ENCODE assay signal across 19 cellular contexts in the genomic region with DNA sequence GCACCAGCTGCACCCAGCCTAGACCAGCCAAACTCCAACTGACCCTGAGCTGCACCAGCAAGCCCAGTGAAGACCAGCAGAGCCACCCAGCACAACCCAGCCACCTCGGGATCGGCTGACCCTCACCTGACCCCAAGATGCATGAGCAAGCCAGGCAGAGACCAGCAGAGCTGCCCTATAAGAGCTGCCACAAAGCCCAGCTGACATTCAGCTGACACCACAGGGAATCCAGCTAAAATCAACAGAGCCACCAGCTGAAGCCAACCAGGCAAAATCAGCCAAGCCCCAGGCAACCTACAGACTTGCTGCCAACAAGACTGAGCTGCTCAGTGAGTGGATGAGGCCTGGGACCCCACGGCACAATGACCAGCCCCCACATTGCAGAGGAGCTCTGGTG. TPM values are rescaled to one million over a fixed set of nuclear protein-coding genes. Genes with fewer than 3 reads are reported as not detected.
DNase-seq lines count a peak whose midpoint lies in the region.
"Had no signal": no experiment of that assay in that cellular context is flagged by ENCODE, and none has a peak within 500 bp of the region (broad histone marks: within the 10 kb centered on the region; RNA-seq: fewer than 3 reads in every experiment).

No MANE protein-coding gene starts in this region.

- no CpG with 5 or more reads among the region's 3 CpGs for WGBS in neuronal stem cell (ENCODE audit: extremely low coverage in 2 of 2, insufficient read length in 2 of 2, insufficient replicate concordance in 1 of 2), 2 donors

- H2BK15ac ChIP-seq in neuronal stem cell (ENCODE audit: low read length) = no peak overlapping the region

- no peak overlapping the region for H3K4ac ChIP-seq in neuronal stem cell (ENCODE audit: low read length)

- DNase-seq in DMS53 (lab: John Stamatoyannopoulos, UW) (peak; percentile 88), LHCN-M2 (ENCODE audit: low read depth) (peak; percentile 55), SJCRH30 (peak; percentile 55 to 63), neuronal stem cell (ENCODE audit: low spot score) (no peak), islet precursor cell (no peak), OCI-M1 (lab: John Stamatoyannopoulos, UW) (no peak), DMS79 (lab: John Stamatoyannopoulos, UW) (no peak)
- DNase-seq in activated CD4-positive, alpha-beta T cell treated with anti-CD3 and anti-CD28 coated beads for 1 hour = no peak
- DNase-seq: activated CD4-positive, alpha-beta T cell treated with anti-CD3 and anti-CD28 coated beads for 36 hours; activated naive CD8-positive, alpha-beta T cell treated with anti-CD3 and anti-CD28 coated beads, Interleukin-2, amount 50 U/mL, for 24 hours; activated T-cell treated with anti-CD3 and anti-CD28 coated beads, Interleukin-2, amount 50 U/mL, for 1 hour; DMS79 treated with DMSO at 0.1 percent for 48 hours; mesendoderm; NCI-H1417 treated with DMSO at 0.1 percent for 48 hours; NCI-H526; stimulated activated naive B cell treated with anti-CD40 and anti-IgM and Interleukin-4, amounts not matched to agents 10 μg/mL and 1 μg/mL and 100 μg/mL, for 72 hours; T-helper 2 cell had no signal

- H4K91ac ChIP-seq in neuronal stem cell (ENCODE audit: low read depth, low read length, poor library complexity) = no peak overlapping the region

- peak overlapping the region; percentile 12 for H3K23ac ChIP-seq in neuronal stem cell (ENCODE audit: low read depth, low read length, poor library complexity)

- H2AK5ac ChIP-seq in neuronal stem cell (ENCODE audit: low read depth, low read length) = no peak overlapping the region

- H4K8ac ChIP-seq in neuronal stem cell (ENCODE audit: low read depth, low read length) = no peak overlapping the region

- peak overlapping the region; percentile 61 for H3K18ac ChIP-seq in neuronal stem cell (ENCODE audit: low read length)

- H2AFZ ChIP-seq in neuronal stem cell (ENCODE audit: low read length) = no peak overlapping the region

- no peaks in the 10 kb centered on the region for H3K79me1 ChIP-seq in neuronal stem cell (ENCODE audit: low read depth, low read length)

- H2BK120ac ChIP-seq in neuronal stem cell (ENCODE audit: low read depth, low read length) = no peak overlapping the region

- no peak overlapping the region for H3K4me2 ChIP-seq in neuronal stem cell (ENCODE audit: insufficient read depth, low read length, poor library complexity, severe bottlenecking)

- H2BK5ac ChIP-seq in neuronal stem cell (ENCODE audit: low read length) = no peak overlapping the region

- no peaks in the 10 kb centered on the region for H3K9me3 ChIP-seq in SJCRH30 (replicated peaks)
- no peaks in the 10 kb centered on the region for H3K9me3 ChIP-seq in neuronal stem cell (replicated peaks in 1 of 2; ENCODE audit: control insufficient read depth in 2 of 2, insufficient read depth in 1 of 2, low read depth in 1 of 2, low read length in 2 of 2)
- H3K9me3 ChIP-seq: neutrophil had no signal

- H3K9ac ChIP-seq in neuronal stem cell (ENCODE audit: low read depth, low read length, poor library complexity) = no peak overlapping the region

- H3K4me1 ChIP-seq in SJCRH30 = peaks cover 19% of the 10 kb centered on the region
- peaks cover 10 to 12% of the 10 kb centered on the region in 2 donors for H3K4me1 ChIP-seq in neuronal stem cell (ENCODE audit: control insufficient read depth in 2 of 2, insufficient read depth in 1 of 2, low read depth in 1 of 2, low read length in 2 of 2)

- H3K27me3 ChIP-seq in SJCRH30 = no peaks in the 10 kb centered on the region
- no peaks in the 10 kb centered on the region for H3K27me3 ChIP-seq in neuronal stem cell (ENCODE audit: control insufficient read depth in 3 of 3, insufficient read depth in 3 of 3, low read depth in 1 of 3, low read length in 3 of 3)
- H3K27me3 ChIP-seq: neutrophil had no signal

- H2BK12ac ChIP-seq in neuronal stem cell (ENCODE audit: low read length) = no peak overlapping the region

- no peak overlapping the region for H3K27ac ChIP-seq in SJCRH30
- H3K27ac ChIP-seq in neuronal stem cell (replicated peaks; ENCODE audit: low read length) = no peak overlapping the region
- H3K27ac ChIP-seq: neutrophil had no signal

- no peak overlapping the region for H3K4me3 ChIP-seq in SJCRH30
- H3K4me3 ChIP-seq in neuronal stem cell (ENCODE audit: low read length in 2 of 2) = no peak overlapping the region
- H3K4me3 ChIP-seq: K562 had no signal

- no peaks in the 10 kb centered on the region for H3K36me3 ChIP-seq in SJCRH30
- H3K36me3 ChIP-seq in neuronal stem cell (replicated peaks in 1 of 2; ENCODE audit: control insufficient read depth in 2 of 2, insufficient read depth in 2 of 2, low read length in 2 of 2) = no peaks in the 10 kb centered on the region
- H3K36me3 ChIP-seq: neutrophil had no signal

- no peak overlapping the region for H3K14ac ChIP-seq in neuronal stem cell (ENCODE audit: low read length)

RNA-seq across cellular contexts. Expression of gene CYP27C1, which starts 54.6 kb away (rescaled TPM):
- total RNA-seq in LHCN-M2 (2014; rRNA removed) = 0.32 and 0.63 TPM in 2 replicates
- polyA plus RNA-seq in LHCN-M2 (2012) = 1.7 TPM
- 0.30 and 0.35 TPM in 2 replicates for total RNA-seq in SJCRH30 (2014; rRNA removed; shearing (Covaris generic))
- 3.7 TPM for polyA plus RNA-seq in neuronal stem cell (2013, experiment 1 of 2)
- polyA plus RNA-seq in neuronal stem cell (2013, experiment 2 of 2) = 4.0 TPM
- total RNA-seq: activated CD4-positive, alpha-beta T cell treated with anti-CD3 and anti-CD28 coated beads for 36 hours; K562 had no signal
- polyA plus RNA-seq: K562 had no signal

RNA-seq across cellular contexts. Expression of gene BIN1, which starts 58.6 kb away (rescaled TPM):
- total RNA-seq in LHCN-M2 (2014; rRNA removed) = 139 and 174 TPM in 2 replicates
- polyA plus RNA-seq in LHCN-M2 (2012) = 80.8 TPM
- total RNA-seq in SJCRH30 (2014; rRNA removed; shearing (Covaris generic)) = 87.6 and 90.4 TPM in 2 replicates
- polyA plus RNA-seq in neuronal stem cell (2013, experiment 1 of 2) = 58.5 TPM
- 59.1 TPM for polyA plus RNA-seq in neuronal stem cell (2013, experiment 2 of 2)

Comparison
In these comparisons a context has a peak if more than half of its experiments do, and no peak if none do; other contexts are left out.
1. DNase-seq: peak in DMS53 (single experiment), LHCN-M2 (single experiment) and SJCRH30 (2 of 2); none in neuronal stem cell (single experiment), islet precursor cell (single experiment), OCI-M1 (single experiment), DMS79 (single experiment) and activated CD4-positive, alpha-beta T cell treated with anti-CD3 and anti-CD28 coated beads for 1 hour (single experiment).